12 cellular contexts compared by ENCODE assay signal in genomic region chr10:117318909-117319308, GRCh38. TPM values are rescaled to one million over a fixed set of nuclear protein-coding genes. Genes with fewer than 3 reads are reported as not detected.
DNase-seq lines count a peak whose midpoint lies in the region; FAIRE-seq and TF ChIP-seq lines count a peak whose summit lies in the region.
"Had no signal": no experiment of that assay in that cellular context is flagged by ENCODE, and none has a peak within 500 bp of the region (broad histone marks: within the 10 kb centered on the region; RNA-seq: fewer than 3 reads in every experiment).

No MANE protein-coding gene starts in this region.

- H2AFZ ChIP-seq in OCI-LY3 (ENCODE audit: low read depth, low read length), result no peak overlapping the region

- no peak for TF ChIP-seq EP300 in suprapubic skin (IDR thresholded peaks at IDR 0.05)

- H3K4me2 ChIP-seq in OCI-LY3 (ENCODE audit: low read length), result no peak overlapping the region

- H3K4me1 ChIP-seq in OCI-LY3 (ENCODE audit: low read length) (no peaks in the 10 kb centered on the region), small intestine (ENCODE audit: control insufficient read depth in 2 of 2, insufficient read depth in 1 of 2, low read depth in 1 of 2, low read length in 1 of 2) (no peaks in the 10 kb centered on the region), suprapubic skin (no peaks in the 10 kb centered on the region)

- no peaks in the 10 kb centered on the region for H3K9me3 ChIP-seq in OCI-LY3 (ENCODE audit: insufficient read depth, low read length)
- no peaks in the 10 kb centered on the region for H3K9me3 ChIP-seq in small intestine (ENCODE audit: control insufficient read depth, low read depth)
- no peaks in the 10 kb centered on the region for H3K9me3 ChIP-seq in suprapubic skin

- no peaks in the 10 kb centered on the region for H3K79me2 ChIP-seq in OCI-LY3 (ENCODE audit: low read length)

- no peak overlapping the region for H3K27ac ChIP-seq in OCI-LY3 (ENCODE audit: low read length)
- H3K27ac ChIP-seq in small intestine (ENCODE audit: low read depth in 1 of 2, low read length in 1 of 2), result no peak overlapping the region
- H3K27ac ChIP-seq in suprapubic skin, result no peak overlapping the region

- H3K36me3 ChIP-seq in OCI-LY3 (replicated peaks; ENCODE audit: low read depth, low read length) (no peaks in the 10 kb centered on the region), small intestine (ENCODE audit: control insufficient read depth in 2 of 2, insufficient read depth in 2 of 2, low read length in 2 of 2) (peaks cover 0 to 3% of the 10 kb centered on the region in 2 donors), H7 (replicated peaks; ENCODE audit: control insufficient read depth, insufficient read depth, low read length) (no peaks in the 10 kb centered on the region; the same call in 1 of the 2 replicates), suprapubic skin (peaks cover 5% of the 10 kb centered on the region)

- TF ChIP-seq CTCF in OCI-LY3 (IDR thresholded peaks at IDR 0.05; ENCODE audit: low read depth, low read length) (0 out of 2 replicates have a peak, but pooled peaks have one; percentile 12), epithelial cell of proximal tubule (conservative IDR thresholded peaks at IDR 0.05; ENCODE audit: low read depth, low read length) (peak; percentile 33), suprapubic skin (IDR thresholded peaks at IDR 0.05) (peak in 1 of 2 donors; percentile 1)

- H3K4me3 ChIP-seq in OCI-LY3 (ENCODE audit: low read length) (no peak overlapping the region), epithelial cell of proximal tubule (ENCODE audit: low read depth, low read length) (no peak overlapping the region), small intestine (ENCODE audit: low read depth in 1 of 2, low read length in 2 of 2) (no peak overlapping the region), H7 (ENCODE audit: insufficient read depth, low read depth, low read length) (no peak overlapping the region), suprapubic skin (no peak overlapping the region)

- peaks cover 3% of the 10 kb centered on the region; the same call in 1 of the 2 replicates for H4K20me1 ChIP-seq in OCI-LY3 (ENCODE audit: insufficient read depth, low read length)

- TF ChIP-seq POLR2A in suprapubic skin (IDR thresholded peaks at IDR 0.05), result no peak

- peak; percentile 44 for FAIRE-seq in small intestine (lab: Jason Lieb, UNC)

- peak; percentile 5 for DNase-seq in SIG-M5 treated with dmso at 0.1 percent for 504 hours (lab: John Stamatoyannopoulos, UW; ENCODE audit: unreplicated experiment)
- DNase-seq in SIG-M5 (lab: John Stamatoyannopoulos, UW), result no peak
- no peak for DNase-seq in epithelial cell of proximal tubule (ENCODE audit: low read depth)
- no peak for DNase-seq in small intestine
- no peak for DNase-seq in H7
- DNase-seq in suprapubic skin (ENCODE audit: low spot score in 2 of 2), result no peak
- DNase-seq in activated effector memory CD4-positive, alpha-beta T cell treated with Interleukin-2 at 50 U/mL for 16 hours, result no peak
- DNase-seq: activated naive CD4-positive, alpha-beta T cell treated with anti-CD3 and anti-CD28 coated beads, Interleukin-2, amount 10 ng/mL, durations not matched to agents 7 days and 5 days; CD4-positive, CD25-positive, alpha-beta regulatory T cell; NCI-H1417 treated with DMSO at 0.1 percent for 48 hours; T1000 had no signal

- H3K9ac ChIP-seq in OCI-LY3 (ENCODE audit: low read length), result no peak overlapping the region

- H3K27me3 ChIP-seq in OCI-LY3 (ENCODE audit: low read depth, low read length), result no peaks in the 10 kb centered on the region
- no peaks in the 10 kb centered on the region for H3K27me3 ChIP-seq in small intestine (ENCODE audit: control insufficient read depth in 2 of 2, insufficient read depth in 2 of 2, low read length in 2 of 2)
- no peaks in the 10 kb centered on the region for H3K27me3 ChIP-seq in H7 (ENCODE audit: control insufficient read depth, insufficient read depth, low read length)
- no peaks in the 10 kb centered on the region for H3K27me3 ChIP-seq in suprapubic skin

RNA-seq across cellular contexts. Expression of gene PDZD8, which starts 56.3 kb away (rescaled TPM):
- total RNA-seq in epithelial cell of proximal tubule (23.6 and 23.9 TPM in 2 replicates), suprapubic skin (10 to 100 TPM; 23.7 to 46.2 (median 36.4) TPM)
- 10 to 100 TPM in 1 of 3 donors, 1 to 10 TPM in 2; 5.8 to 18.5 (median 7.3) TPM for polyA plus RNA-seq in small intestine
- total RNA-seq in H7 (2014; rRNA removed; shearing (Covaris generic)), result 15.2 and 21.1 TPM in 2 replicates
